In the genomic region with DNA sequence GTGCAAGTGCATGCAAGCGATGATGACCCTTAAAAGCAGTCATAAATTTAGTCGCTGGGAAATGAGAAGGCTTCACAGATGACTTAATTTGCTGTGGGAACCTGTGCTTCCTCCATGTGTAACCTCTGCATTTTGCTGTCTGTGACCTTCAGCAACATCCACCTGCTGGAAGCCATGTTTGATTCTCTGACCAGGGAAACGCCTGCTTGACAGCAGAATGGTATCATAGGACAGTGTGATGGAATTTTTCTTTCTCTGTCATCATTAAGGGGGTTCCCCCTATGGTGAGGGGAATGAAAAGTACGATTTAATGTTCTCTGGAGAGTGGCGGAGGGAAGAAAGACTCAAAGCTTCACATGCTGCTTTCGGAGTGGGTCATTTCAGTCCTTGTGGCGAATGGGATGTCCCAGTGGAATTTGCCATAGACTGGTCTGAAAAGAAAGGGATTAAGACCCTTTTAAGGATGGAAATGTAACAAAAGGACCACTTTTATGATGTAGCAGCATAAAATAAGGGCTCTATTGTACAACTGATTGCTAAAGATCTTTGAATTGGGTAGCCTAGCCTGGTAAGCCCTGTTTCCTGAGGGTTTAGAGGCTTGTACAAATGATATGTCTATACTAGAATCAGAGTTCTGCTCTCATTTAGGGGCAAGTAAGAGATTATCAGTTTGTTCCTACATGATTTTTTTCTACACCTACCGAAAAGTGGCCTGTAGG, we compare ENCODE assay signal across 21 cellular contexts.
DNase-seq lines count a peak whose midpoint lies in the region; ATAC-seq, FAIRE-seq and TF ChIP-seq lines count a peak whose summit lies in the region.
"Had no signal": no experiment of that assay in that cellular context is flagged by ENCODE, and none has a peak within 500 bp of the region (broad histone marks: within the 10 kb centered on the region; RNA-seq: fewer than 3 reads in every experiment).

No MANE protein-coding gene starts in this region.

- H3K4me3 Mint-ChIP-seq in neural crest cell = peak overlapping the region; percentile 62
- H3K4me3 Mint-ChIP-seq in stimulated activated naive CD8-positive, alpha-beta T cell treated with anti-CD3 and anti-CD28 coated beads, Interleukin-15, amount 100 ng/mL, for 72 hours = no peak overlapping the region
- H3K4me3 Mint-ChIP-seq: CD8-positive, alpha-beta memory T cell; HFFc6 had no signal

- H3K36me3 ChIP-seq in HEK293 (ENCODE audit: control insufficient read depth in 2 of 2, insufficient read depth in 1 of 2, low read length in 2 of 2) (no peaks in the 10 kb centered on the region), GM12878 (ENCODE audit: control insufficient read depth in 2 of 2, insufficient read depth in 2 of 2, low read length in 1 of 2) (no peaks in the 10 kb centered on the region), sigmoid colon (no peaks in the 10 kb centered on the region)
- H3K36me3 ChIP-seq: MG63 had no signal

- TF ChIP-seq RAD21 in GM12878 (IDR thresholded peaks at IDR 0.05; ENCODE audit: insufficient read depth, low read depth, low read length) = no peak

- H4K20me1 ChIP-seq in GM12878 (ENCODE audit: control insufficient read depth, insufficient read depth) = no peaks in the 10 kb centered on the region

- no peak for FAIRE-seq in GM12878 (lab: Jason Lieb, UNC)
- FAIRE-seq: K562 had no signal

- RAD21 ChIA-PET in GM12878 (lab: Charles Lee; ENCODE audit: unreplicated experiment) = no interaction called here

- H3K27me3 ChIP-seq in GM12878 (replicated peaks in 1 of 2; ENCODE audit: control insufficient read depth in 2 of 2, insufficient read depth in 2 of 2, low read length in 1 of 2) = no peaks in the 10 kb centered on the region
- no peaks in the 10 kb centered on the region for H3K27me3 ChIP-seq in sigmoid colon
- H3K27me3 ChIP-seq: MG63 had no signal

- CTCF ChIA-PET in HEK293 (lab: Yijun Ruan, JAX) = interaction anchor here (0.7 to 1.1 kb wide), 2 partner anchors 12 to 212 kb away, joined by 3 read pairs; no protein-coding TSS in a partner anchor
- CTCF ChIA-PET in GM12878 (lab: Yijun Ruan, JAX) = no interaction called here

- H3K4me3 ChIP-seq in GM12865 (ENCODE audit: low read depth, low read length) = no peak overlapping the region
- no peak overlapping the region for H3K4me3 ChIP-seq in HEK293 (ENCODE audit: low read depth, low read length)
- no peak overlapping the region for H3K4me3 ChIP-seq in GM12878
- H3K4me3 ChIP-seq in sigmoid colon = no peak overlapping the region
- H3K4me3 ChIP-seq: K562, MG63 had no signal

- SMC1A ChIA-PET in GM12878 (lab: Charles Lee; ENCODE audit: uncharacterized antibody, unreplicated experiment) = no interaction called here

- H3K27ac ChIP-seq in HEK293 (ENCODE audit: extremely low read depth, low read depth, low read length) (no peak overlapping the region), GM12878 (ENCODE audit: control insufficient read depth, insufficient read depth) (no peak overlapping the region), sigmoid colon (no peak overlapping the region)
- H3K27ac ChIP-seq: C4-2B had no signal

- TF ChIP-seq POLR2A in GM12878 (IDR thresholded peaks at IDR 0.05; ENCODE audit: low read depth, low read length) (no peak), sigmoid colon (IDR thresholded peaks at IDR 0.05) (no peak)

- BruUV-seq in GM12878 (replicated peaks; lab: Mats Ljungman, UMichigan) = no TSS peak

- TF ChIP-seq EP300 in GM12878 (IDR thresholded peaks at IDR 0.05; ENCODE audit: borderline replicate concordance in 1 of 2, control insufficient read depth in 1 of 2, low read depth in 2 of 2, low read length in 2 of 2) = no peak
- TF ChIP-seq EP300 in sigmoid colon (IDR thresholded peaks at IDR 0.05) = no peak

- no peak for TF ChIP-seq CTCF in GM12865 (IDR thresholded peaks at IDR 0.05; ENCODE audit: insufficient read depth, low read depth, low read length, missing control alignments)
- TF ChIP-seq CTCF in HEK293 (tag by site-specific recombination; IDR thresholded peaks at IDR 0.05) = no peak
- no peak for TF ChIP-seq CTCF in GM12878 (IDR thresholded peaks at IDR 0.05 in 2 of 3, conservative IDR thresholded peaks at IDR 0.05 in 1 of 3; ENCODE audit: control insufficient read depth in 2 of 3, extremely low read depth in 1 of 3, insufficient read depth in 1 of 3, low read depth in 3 of 3, low read length in 3 of 3)
- TF ChIP-seq CTCF in neural crest cell (conservative IDR thresholded peaks at IDR 0.05) = no peak
- TF ChIP-seq CTCF in sigmoid colon (IDR thresholded peaks at IDR 0.05) = no peak

- H3K36me3 Mint-ChIP-seq in neural crest cell (ENCODE audit: low read depth) = peaks cover 3% of the 10 kb centered on the region
- H3K36me3 Mint-ChIP-seq: CD8-positive, alpha-beta memory T cell had no signal

- ATAC-seq in GM12878 = peak; percentile 69
- ATAC-seq in stimulated activated naive CD8-positive, alpha-beta T cell treated with anti-CD3 and anti-CD28 coated beads, Interleukin-15, amount 100 ng/mL, for 72 hours = no peak
- ATAC-seq: K562, Right ventricle myocardium inferior had no signal

- 46% methylated on average over 8 of the region's 8 CpGs for WGBS in GM12878 (ENCODE audit: insufficient coverage, insufficient replicate concordance, low lambda C conversion rate, missing lambda C conversion rate)
- WGBS in sigmoid colon, 2 donors = 79 to 85% methylated on average over 8 of the region's 8 CpGs

- no peaks in the 10 kb centered on the region for H3K79me2 ChIP-seq in GM12878 (ENCODE audit: control insufficient read depth, insufficient read depth, low read length)

- H3K27ac Mint-ChIP-seq in neural crest cell (ENCODE audit: unreplicated experiment) = peak overlapping the region; percentile 57
- no peak overlapping the region for H3K27ac Mint-ChIP-seq in stimulated activated naive CD8-positive, alpha-beta T cell treated with anti-CD3 and anti-CD28 coated beads, Interleukin-15, amount 100 ng/mL, for 72 hours
- H3K27ac Mint-ChIP-seq: HFFc6 had no signal

- in situ Hi-C loops in GM12878 (cut with MboI) = no loop called here

- DNase-seq in GM12865 (ENCODE audit: low read depth) = peak; percentile 24
- no peak for DNase-seq in GM12878 (ENCODE audit: low read depth, low spot score)
- DNase-seq in neural crest cell (ENCODE audit: low read depth, low spot score) = no peak
- no peak for DNase-seq in effector CD8-positive, alpha-beta T cell (lab: John Stamatoyannopoulos, UW)
- no peak for DNase-seq in stimulated activated naive CD8-positive, alpha-beta T cell treated with anti-CD3 and anti-CD28 coated beads, Interleukin-15, amount 100 ng/mL, for 72 hours
- DNase-seq in mesenteric fat pad (ENCODE audit: low spot score) = no peak
- DNase-seq in sigmoid colon = no peak
- DNase-seq: Calu3; CD8-positive, alpha-beta memory T cell; GOT3; HFFc6; MG63; NCI-H1417; NCI-H187 treated with DMSO at 0.1 percent for 48 hours; NCI-H226; NCI-H510A treated with DMSO at 0.1 percent for 48 hours; OCI-M1 had no signal

- peaks cover 41% of the 10 kb centered on the region for H3K4me1 Mint-ChIP-seq in neural crest cell
- H3K4me1 Mint-ChIP-seq in stimulated activated naive CD8-positive, alpha-beta T cell treated with anti-CD3 and anti-CD28 coated beads, Interleukin-15, amount 100 ng/mL, for 72 hours = no peaks in the 10 kb centered on the region
- H3K4me1 Mint-ChIP-seq: CD8-positive, alpha-beta memory T cell had no signal

- H3K27me3 Mint-ChIP-seq in neural crest cell (ENCODE audit: low read depth) = no peaks in the 10 kb centered on the region
- no peaks in the 10 kb centered on the region for H3K27me3 Mint-ChIP-seq in stimulated activated naive CD8-positive, alpha-beta T cell treated with anti-CD3 and anti-CD28 coated beads, Interleukin-15, amount 100 ng/mL, for 72 hours
- H3K27me3 Mint-ChIP-seq: CD8-positive, alpha-beta memory T cell had no signal

- POLR2A ChIA-PET in HEK293 (lab: Yijun Ruan, JAX) = no interaction called here
- POLR2A ChIA-PET in GM12878 (lab: Charles Lee) = no interaction called here

- no peaks in the 10 kb centered on the region; the same call in 1 of the 2 replicates for H3K4me1 ChIP-seq in HEK293 (ENCODE audit: control insufficient read depth, insufficient read depth, low read length)
- H3K4me1 ChIP-seq in GM12878 (ENCODE audit: control insufficient read depth, insufficient read depth, low read length) = no peaks in the 10 kb centered on the region
- no peaks in the 10 kb centered on the region for H3K4me1 ChIP-seq in sigmoid colon

- no peak overlapping the region for H3K9ac ChIP-seq in GM12878 (ENCODE audit: control insufficient read depth, insufficient read depth, low read length)

- no peaks in the 10 kb centered on the region for H3K9me3 Mint-ChIP-seq in neural crest cell
- no peaks in the 10 kb centered on the region for H3K9me3 Mint-ChIP-seq in stimulated activated naive CD8-positive, alpha-beta T cell treated with anti-CD3 and anti-CD28 coated beads, Interleukin-15, amount 100 ng/mL, for 72 hours
- H3K9me3 Mint-ChIP-seq: HFFc6 had no signal

- intact Hi-C loops in GM12878 (cut with micrococcal nuclease; ENCODE audit: unreplicated experiment) = no loop called here
- intact Hi-C loops in sigmoid colon (cut with DNase I) = no loop called here

- no peak overlapping the region for H3K4me2 ChIP-seq in GM12878 (ENCODE audit: control insufficient read depth, insufficient read depth)

- H3K9me3 ChIP-seq in HEK293 (ENCODE audit: control insufficient read depth, insufficient read depth, low read depth, low read length) (no peaks in the 10 kb centered on the region), GM12878 (replicated peaks; ENCODE audit: control insufficient read depth, insufficient read depth, low read length) (no peaks in the 10 kb centered on the region), sigmoid colon (no peaks in the 10 kb centered on the region)
- H3K9me3 ChIP-seq: MG63 had no signal

- H2AFZ ChIP-seq in GM12878 (ENCODE audit: control insufficient read depth, low read depth, low read length) = no peak overlapping the region

TF ChIP-seq in HEK293, 187 proteins besides CTCF, POLR2A, EP300 and RAD21 (continues in another document):
- no peak for TF ChIP-seq ZNF660 (tag by site-specific recombination; IDR thresholded peaks at IDR 0.05)
- TF ChIP-seq TRIM28 (IDR thresholded peaks at IDR 0.05; ENCODE audit: borderline replicate concordance, low read length) = peak; percentile 69

TF ChIP-seq in GM12878, 131 proteins besides CTCF, POLR2A, EP300 and RAD21:
- TF ChIP-seq LARP7 (IDR thresholded peaks at IDR 0.05) (no peak), RUNX3 (IDR thresholded peaks at IDR 0.05; ENCODE audit: low read length) (peak; percentile 12; the same call in 1 of the 2 replicates), FOXM1 (IDR thresholded peaks at IDR 0.05; ENCODE audit: low read depth, low read length) (peak; percentile 40; the same call in 1 of the 2 replicates)
